14 cellular contexts compared by ENCODE assay signal in genomic region chr10:73576890-73577591, GRCh38. TPM values are rescaled to one million over a fixed set of nuclear protein-coding genes. Genes with fewer than 3 reads are reported as not detected.
DNase-seq lines count a peak whose midpoint lies in the region; ATAC-seq and TF ChIP-seq lines count a peak whose summit lies in the region.
"Had no signal": no experiment of that assay in that cellular context is flagged by ENCODE, and none has a peak within 500 bp of the region (broad histone marks: within the 10 kb centered on the region; RNA-seq: fewer than 3 reads in every experiment).

No MANE protein-coding gene starts in this region.

- no peaks in the 10 kb centered on the region for H3K9me3 ChIP-seq in adipocyte (ENCODE audit: control insufficient read depth, low read length)
- no peaks in the 10 kb centered on the region for H3K9me3 ChIP-seq in esophagus muscularis mucosa

- H3K36me3 ChIP-seq in adipocyte (ENCODE audit: control insufficient read depth, insufficient read depth, low read length, severe bottlenecking) (no peaks in the 10 kb centered on the region), esophagus muscularis mucosa (no peaks in the 10 kb centered on the region)

- no peak for TF ChIP-seq EP300 in esophagus muscularis mucosa (IDR thresholded peaks at IDR 0.05)

- H3K4me1 ChIP-seq in adipocyte (ENCODE audit: control insufficient read depth, insufficient read depth, low read length) (peaks cover 29% of the 10 kb centered on the region), esophagus muscularis mucosa (peaks cover 30 to 64% (median 47%) of the 10 kb centered on the region in 4 donors)

- H3K4me3 ChIP-seq in adipocyte (ENCODE audit: low read length) (peak overlapping the region; percentile 9), esophagus muscularis mucosa (peak overlapping the region in 3 of 4 donors; percentile 50 to 59 (median 55))
- H3K4me3 ChIP-seq: K562 had no signal

- H3K4me1 Mint-ChIP-seq in type B pancreatic cell (ENCODE audit: unreplicated experiment), result peaks cover 20% of the 10 kb centered on the region

- H3K9me3 Mint-ChIP-seq in type B pancreatic cell, result no peaks in the 10 kb centered on the region
- H3K9me3 Mint-ChIP-seq: dendritic cell treated with granulocyte-macrophage colony-stimulating factor and Interleukin-4, amounts not matched to agents 40 ng/mL and 50 ng/mL, for 4 days had no signal

- peaks cover 13% of the 10 kb centered on the region for H3K36me3 Mint-ChIP-seq in type B pancreatic cell

- peak overlapping the region; percentile 96 for H3K27ac Mint-ChIP-seq in type B pancreatic cell

- intact Hi-C loops in esophagus muscularis mucosa (cut with DNase I), result no loop called here

- peak overlapping the region; percentile 30 for H3K9ac ChIP-seq in adipocyte (ENCODE audit: low read length)

- peak; percentile 29 for ATAC-seq in omental fat pad (ENCODE audit: low FRiP score)
- ATAC-seq in HG02759 (IDR thresholded peaks at IDR 0.05; ENCODE audit: unreplicated experiment), result no peak

- DNase-seq in adipocyte (ENCODE audit: low read depth) (peak; percentile 58), esophagus muscularis mucosa (ENCODE audit: extremely low spot score) (no peak), omental fat pad (ENCODE audit: low spot score) (no peak), type B pancreatic cell (ENCODE audit: extremely low spot score, unreplicated experiment) (no peak), germinal center (ENCODE audit: low spot score) (no peak), NCI-H526 (lab: John Stamatoyannopoulos, UW) (no peak)
- DNase-seq: activated naive CD4-positive, alpha-beta T cell treated with Interleukin-2 at 50 U/mL for 16 hours; NCI-H1694 treated with DMSO at 0.1 percent for 48 hours; NCI-H69; stimulated activated CD4-positive, alpha-beta T cell treated with anti-CD3 and anti-CD28 coated beads, Interleukin-2, amount 100 ng/mL, for 48 hours; stimulated activated naive CD4-positive, alpha-beta T cell had no signal

- TF ChIP-seq POLR2A in esophagus muscularis mucosa (IDR thresholded peaks at IDR 0.05; ENCODE audit: low read depth), result no peak

- H3K27me3 Mint-ChIP-seq in type B pancreatic cell, result no peaks in the 10 kb centered on the region
- H3K27me3 Mint-ChIP-seq: dendritic cell treated with granulocyte-macrophage colony-stimulating factor and Interleukin-4, amounts not matched to agents 40 ng/mL and 50 ng/mL, for 4 days had no signal

- TF ChIP-seq CTCF in esophagus muscularis mucosa (IDR thresholded peaks at IDR 0.05), result no peak
- TF ChIP-seq CTCF in omental fat pad (IDR thresholded peaks at IDR 0.05), result no peak
- no peak for TF ChIP-seq CTCF in type B pancreatic cell (conservative IDR thresholded peaks at IDR 0.05)

- 46% methylated on average over 3 of the region's 3 CpGs for WGBS in esophagus muscularis mucosa

- no peaks in the 10 kb centered on the region for H3K27me3 ChIP-seq in adipocyte (replicated peaks; ENCODE audit: control insufficient read depth, insufficient read depth, low read length)
- H3K27me3 ChIP-seq in esophagus muscularis mucosa, result no peaks in the 10 kb centered on the region

- no peak overlapping the region for H3K4me3 Mint-ChIP-seq in type B pancreatic cell
- H3K4me3 Mint-ChIP-seq: dendritic cell treated with granulocyte-macrophage colony-stimulating factor and Interleukin-4, amounts not matched to agents 40 ng/mL and 50 ng/mL, for 4 days had no signal

- peak overlapping the region; percentile 81 to 89 (median 88) for H3K27ac ChIP-seq in esophagus muscularis mucosa (replicated peaks in 1 of 4)

RNA-seq across cellular contexts. Expression of gene USP54, which starts 14.1 kb away (rescaled TPM):
- total RNA-seq in esophagus muscularis mucosa (10 to 100 TPM; 45.6 to 54.8 (median 46.7) TPM), omental fat pad (10 to 100 TPM in 3 of 4 donors, 1 to 10 TPM in 1; 9.2 to 28.1 (median 20.2) TPM), type B pancreatic cell (ENCODE audit: low replicate concordance) (45.5 and 54.5 TPM in 2 replicates)
